In genomic region chr21:18349468-18349867, GRCh38 we compare ENCODE assay signal across 22 cellular contexts. TPM values are rescaled to one million over a fixed set of nuclear protein-coding genes. Genes with fewer than 3 reads are reported as not detected.
DNase-seq lines count a peak whose midpoint lies in the region; ATAC-seq and TF ChIP-seq lines count a peak whose summit lies in the region.
"Had no signal": no experiment of that assay in that cellular context is flagged by ENCODE, and none has a peak within 500 bp of the region (broad histone marks: within the 10 kb centered on the region; RNA-seq: fewer than 3 reads in every experiment).

No MANE protein-coding gene starts in this region.

- H3K79me2 ChIP-seq in SU-DHL-6 (ENCODE audit: insufficient read depth, low read length), result no peaks in the 10 kb centered on the region

- no peaks in the 10 kb centered on the region for H3K9me2 ChIP-seq in SU-DHL-6 (replicated peaks; ENCODE audit: insufficient read depth, low read length)

- TF ChIP-seq CTCF in SU-DHL-6 (IDR thresholded peaks at IDR 0.05; ENCODE audit: insufficient read depth, low read length, poor library complexity, severe bottlenecking), result no peak

- H3K9ac ChIP-seq in SU-DHL-6 (ENCODE audit: low read length), result no peak overlapping the region
- H3K9ac ChIP-seq: BLaER1, GM23248 had no signal

- H3K27ac ChIP-seq in SU-DHL-6 (ENCODE audit: low read depth, low read length), result no peak overlapping the region
- H3K27ac ChIP-seq: 22Rv1, BLaER1, C4-2B, GM23248 had no signal

- DNase-seq in NCI-H2227 treated with DMSO at 0.1 percent for 48 hours (lab: John Stamatoyannopoulos, UW) (peak; percentile 5), NCI-H2227 (lab: John Stamatoyannopoulos, UW; ENCODE audit: unreplicated experiment) (no peak), GM03348 (ENCODE audit: low spot score) (no peak), NAMALWA (ENCODE audit: low spot score) (no peak)
- DNase-seq in activated CD4-positive, alpha-beta T cell treated with anti-CD3 and anti-CD28 coated beads for 36 hours, result no peak
- DNase-seq: CD4-positive, CD25-positive, alpha-beta regulatory T cell; CD8-positive, alpha-beta memory T cell; DMS 273 treated with DMSO at 0.1 percent for 48 hours; DMS79; EL; GF-D8; GM23248; H7; HCEC 1CT had no signal

- H3K4me3 Mint-ChIP-seq in activated CD4-positive, alpha-beta T cell treated with anti-CD3 and anti-CD28 coated beads for 36 hours, result no peak overlapping the region
- H3K4me3 Mint-ChIP-seq: B cell; CD4-positive, CD25-positive, alpha-beta regulatory T cell; CD8-positive, alpha-beta memory T cell had no signal

- intact Hi-C loops in activated CD4-positive, alpha-beta T cell treated with anti-CD3 and anti-CD28 coated beads for 36 hours (cut with DNase I, micrococcal nuclease), result no loop called here

- H3K4me3 ChIP-seq in SU-DHL-6 (ENCODE audit: insufficient read depth, low read length, poor library complexity, severe bottlenecking), result no peak overlapping the region
- no peak overlapping the region for H3K4me3 ChIP-seq in neuron (ENCODE audit: low read length)
- H3K4me3 ChIP-seq: BLaER1, GM23248 had no signal

- H3K9me3 ChIP-seq in SU-DHL-6 (ENCODE audit: insufficient read depth, low read length), result no peaks in the 10 kb centered on the region
- H3K9me3 ChIP-seq in neuron (ENCODE audit: low read length), result no peaks in the 10 kb centered on the region
- H3K9me3 ChIP-seq: BLaER1 had no signal

- no peaks in the 10 kb centered on the region for H3K36me3 Mint-ChIP-seq in activated CD4-positive, alpha-beta T cell treated with anti-CD3 and anti-CD28 coated beads for 36 hours (ENCODE audit: low read depth)
- H3K36me3 Mint-ChIP-seq: CD4-positive, CD25-positive, alpha-beta regulatory T cell; CD8-positive, alpha-beta memory T cell had no signal

- no peak overlapping the region for H3K27ac Mint-ChIP-seq in activated CD4-positive, alpha-beta T cell treated with anti-CD3 and anti-CD28 coated beads for 36 hours
- H3K27ac Mint-ChIP-seq: B cell; CD4-positive, CD25-positive, alpha-beta regulatory T cell; CD8-positive, alpha-beta memory T cell had no signal

- CTCF ChIA-PET in activated CD4-positive, alpha-beta T cell treated with anti-CD3 and anti-CD28 coated beads for 36 hours (lab: Charles Lee), result no interaction called here

- H3F3A ChIP-seq in SU-DHL-6 (ENCODE audit: insufficient read depth), result no peaks in the 10 kb centered on the region

- no peak overlapping the region for H3K4me2 ChIP-seq in SU-DHL-6 (ENCODE audit: low read depth, low read length, poor library complexity, severe bottlenecking)
- H3K4me2 ChIP-seq: BLaER1 had no signal

- H3K27me3 Mint-ChIP-seq in activated CD4-positive, alpha-beta T cell treated with anti-CD3 and anti-CD28 coated beads for 36 hours, result no peaks in the 10 kb centered on the region
- H3K27me3 Mint-ChIP-seq: B cell; CD4-positive, CD25-positive, alpha-beta regulatory T cell; CD8-positive, alpha-beta memory T cell had no signal

- H3K27me3 ChIP-seq in SU-DHL-6 (ENCODE audit: low read length) (no peaks in the 10 kb centered on the region), neuron (ENCODE audit: insufficient read depth, low read length) (no peaks in the 10 kb centered on the region)
- H3K27me3 ChIP-seq: BLaER1 had no signal

- POLR2A ChIA-PET in activated CD4-positive, alpha-beta T cell treated with anti-CD3 and anti-CD28 coated beads for 36 hours (lab: Charles Lee), result no interaction called here

- H3K4me1 ChIP-seq in neuron (ENCODE audit: insufficient read depth, low read length), result peaks cover 16% of the 10 kb centered on the region
- H3K4me1 ChIP-seq: BLaER1 had no signal

- ATAC-seq in activated CD4-positive, alpha-beta T cell treated with anti-CD3 and anti-CD28 coated beads for 36 hours, result no peak
- ATAC-seq in HG02763 (IDR thresholded peaks at IDR 0.05; ENCODE audit: unreplicated experiment), result no peak

- H3K9me3 Mint-ChIP-seq in activated CD4-positive, alpha-beta T cell treated with anti-CD3 and anti-CD28 coated beads for 36 hours (ENCODE audit: low read depth), result peaks cover 2% of the 10 kb centered on the region

- no peaks in the 10 kb centered on the region for H3K4me1 Mint-ChIP-seq in activated CD4-positive, alpha-beta T cell treated with anti-CD3 and anti-CD28 coated beads for 36 hours
- H3K4me1 Mint-ChIP-seq: B cell; CD4-positive, CD25-positive, alpha-beta regulatory T cell; CD8-positive, alpha-beta memory T cell had no signal

- H3K36me3 ChIP-seq in SU-DHL-6 (ENCODE audit: low read length) (no peaks in the 10 kb centered on the region), neuron (ENCODE audit: insufficient read depth, low read length) (no peaks in the 10 kb centered on the region)
- H3K36me3 ChIP-seq: BLaER1 had no signal

- H2AFZ ChIP-seq in SU-DHL-6 (ENCODE audit: low read depth, low read length, severe bottlenecking) (peak overlapping the region; percentile 53), neuron (ENCODE audit: low read depth, low read length) (peak overlapping the region; percentile 7)
- H2AFZ ChIP-seq: GM23248 had no signal

- no peaks in the 10 kb centered on the region for H4K20me1 ChIP-seq in SU-DHL-6 (ENCODE audit: low read depth, low read length)
- H4K20me1 ChIP-seq: BLaER1 had no signal

RNA-seq across cellular contexts. Expression of gene TMPRSS15, which starts 54.1 kb away (rescaled TPM):
- total RNA-seq in activated CD4-positive, alpha-beta T cell treated with anti-CD3 and anti-CD28 coated beads for 36 hours, result not detected
- total RNA-seq: B cell; CD4-positive, CD25-positive, alpha-beta regulatory T cell; CD8-positive, alpha-beta memory T cell; GM23248; H1; H7 had no signal
